Comparison of ENCODE assay signal across 13 cellular contexts in the genomic region with DNA sequence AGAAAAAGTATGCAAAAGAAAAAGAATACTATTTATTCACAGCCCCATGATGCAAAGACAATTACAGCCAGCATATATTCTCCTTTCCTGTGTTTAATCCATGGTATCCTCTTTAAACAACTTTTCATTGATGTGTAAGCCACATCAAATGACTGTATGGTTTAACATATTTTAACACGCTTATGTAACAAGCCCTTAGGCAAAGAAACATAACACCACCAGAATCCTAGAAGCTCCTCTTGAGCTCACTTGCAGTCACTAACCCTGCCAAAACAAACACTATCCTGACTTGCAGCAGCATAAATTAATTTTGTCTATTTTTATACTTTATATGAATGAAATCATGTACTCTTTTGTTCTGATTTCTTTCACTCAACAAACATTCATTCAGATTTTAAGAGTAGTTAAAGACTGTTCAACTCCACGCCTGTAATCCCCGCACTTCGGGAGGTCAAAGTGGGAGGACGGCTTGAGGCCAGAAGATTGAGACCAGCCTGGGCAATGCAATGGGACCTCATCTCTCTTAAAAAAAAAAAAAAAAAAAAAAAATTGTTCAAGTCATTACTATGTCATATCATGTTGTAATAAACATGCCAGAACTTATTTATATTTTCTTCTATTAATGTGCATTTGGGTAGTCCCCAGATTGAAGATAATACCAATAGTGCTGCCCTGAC.
DNase-seq lines count a peak whose midpoint lies in the region; ATAC-seq and TF ChIP-seq lines count a peak whose summit lies in the region.
"Had no signal": no experiment of that assay in that cellular context is flagged by ENCODE, and none has a peak within 500 bp of the region (broad histone marks: within the 10 kb centered on the region; RNA-seq: fewer than 3 reads in every experiment).

No MANE protein-coding gene starts in this region.

- no peak overlapping the region for H2AK5ac ChIP-seq in IMR-90 (ENCODE audit: low read depth, low read length)

- H3K14ac ChIP-seq in IMR-90 (replicated peaks; ENCODE audit: low read depth, low read length): no peak overlapping the region

- H3K4me3 ChIP-seq in IMR-90 (ENCODE audit: insufficient read depth, low read depth, low read length): no peak overlapping the region
- H3K4me3 ChIP-seq: BLaER1 treated with 17β-estradiol and CSF1 and Interleukin-3, amounts not matched to agents 10 nM and 100 nM; cardiac muscle cell had no signal

- H3K18ac ChIP-seq in IMR-90 (ENCODE audit: low read depth, low read length): no peak overlapping the region

- no peak overlapping the region for H2AFZ ChIP-seq in IMR-90 (replicated peaks; ENCODE audit: low read length, poor library complexity)

- in situ Hi-C loops in IMR-90 (cut with MboI; ENCODE audit: low sequenced_read_pairs): no loop called here

- H2AK9ac ChIP-seq in IMR-90 (replicated peaks; ENCODE audit: low read depth, low read length, poor library complexity): no peak overlapping the region

- no peaks in the 10 kb centered on the region for H3K27me3 ChIP-seq in IMR-90 (ENCODE audit: control insufficient read depth, insufficient read depth, low read length)
- H3K27me3 ChIP-seq: BLaER1 treated with 17β-estradiol and CSF1 and Interleukin-3, amounts not matched to agents 10 nM and 100 nM; cardiac muscle cell had no signal

- H3K4me1 ChIP-seq in IMR-90 (ENCODE audit: control insufficient read depth, insufficient read depth, low read length): no peaks in the 10 kb centered on the region

- no peak overlapping the region for H3K4ac ChIP-seq in IMR-90 (ENCODE audit: low read depth, low read length)

- no peak overlapping the region for H3K4me2 ChIP-seq in IMR-90 (ENCODE audit: low read depth, low read length)
- H3K4me2 ChIP-seq: BLaER1 treated with 17β-estradiol and CSF1 and Interleukin-3, amounts not matched to agents 10 nM and 100 nM had no signal

- WGBS in IMR-90 (ENCODE audit: extremely low coverage in 2 of 2, insufficient read length in 1 of 2), 2 experiments: no CpG with 5 or more reads among the region's 5 CpGs

- TF ChIP-seq POLR2A in IMR-90 (IDR thresholded peaks at IDR 0.05; ENCODE audit: low read depth, low read length) (no peak), GM18505 (IDR thresholded peaks at IDR 0.05; ENCODE audit: borderline replicate concordance, extremely low read depth, insufficient read depth, insufficient read length) (no peak)

- no peaks in the 10 kb centered on the region for H4K20me1 ChIP-seq in IMR-90 (ENCODE audit: insufficient read depth, low read length)
- H4K20me1 ChIP-seq: BLaER1 treated with 17β-estradiol and CSF1 and Interleukin-3, amounts not matched to agents 10 nM and 100 nM had no signal

- TF ChIP-seq RAD21 in IMR-90 (IDR thresholded peaks at IDR 0.05; ENCODE audit: low read length): no peak

- dilution Hi-C loops in IMR-90 (cut with HindIII; ENCODE audit: low sequenced_read_pairs, unreplicated experiment): no loop called here

- H2BK15ac ChIP-seq in IMR-90 (ENCODE audit: low read depth, low read length): no peak overlapping the region

- H4K91ac ChIP-seq in IMR-90 (ENCODE audit: insufficient read depth, low read depth, low read length): no peak overlapping the region

- DNase-seq in AG20443 (ENCODE audit: low spot score) (peak; percentile 23), IMR-90 (peak; percentile 57), NCI-H526 treated with DMSO at 0.1 percent for 48 hours (lab: John Stamatoyannopoulos, UW) (peak; percentile 100), epithelial cell of prostate (ENCODE audit: low read depth, low spot score) (peak; percentile 54)
- DNase-seq: activated CD8-positive, alpha-beta memory T cell treated with anti-CD3 and anti-CD28 coated beads, Interleukin-2, amount 50 U/mL, for 4 hours; right cardiac atrium; T-helper 1 cell had no signal

- no peaks in the 10 kb centered on the region for H3K9me1 ChIP-seq in IMR-90 (ENCODE audit: insufficient read depth, low read length)

- H3K9ac ChIP-seq in IMR-90 (ENCODE audit: low read depth, low read length): no peak overlapping the region
- H3K9ac ChIP-seq: BLaER1 treated with 17β-estradiol and CSF1 and Interleukin-3, amounts not matched to agents 10 nM and 100 nM had no signal

- intact Hi-C loops in IMR-90 (cut with micrococcal nuclease): no loop called here

- CTCF ChIA-PET in IMR-90 (lab: Yijun Ruan, JAX): no interaction called here

- H4K8ac ChIP-seq in IMR-90 (ENCODE audit: low read depth in 2 of 2, low read length in 2 of 2): no peak overlapping the region

- peaks cover 4% of the 10 kb centered on the region; the same call in 1 of the 2 replicates for H3K36me3 ChIP-seq in IMR-90 (ENCODE audit: control insufficient read depth, insufficient read depth, low read length)

- H3K9me3 ChIP-seq in IMR-90 (ENCODE audit: control insufficient read depth, insufficient read depth, low read length): no peaks in the 10 kb centered on the region
- H3K9me3 ChIP-seq: BLaER1 treated with 17β-estradiol and CSF1 and Interleukin-3, amounts not matched to agents 10 nM and 100 nM had no signal

- no peak overlapping the region for H4K5ac ChIP-seq in IMR-90 (ENCODE audit: low read depth, low read length)

- TF ChIP-seq CTCF in IMR-90 (conservative IDR thresholded peaks at IDR 0.05; ENCODE audit: low read depth, low read length): no peak

- no peak overlapping the region for H2BK5ac ChIP-seq in IMR-90 (ENCODE audit: low read depth, low read length, poor library complexity, severe bottlenecking)

- H3K23ac ChIP-seq in IMR-90 (ENCODE audit: low read depth, low read length): no peak overlapping the region

- H2BK120ac ChIP-seq in IMR-90 (ENCODE audit: low read depth, low read length): no peak overlapping the region

- H3K27ac ChIP-seq in IMR-90 (ENCODE audit: insufficient read depth, low read length) (no peak overlapping the region), epithelial cell of prostate (peak overlapping the region; percentile 24)
- H3K27ac ChIP-seq: BLaER1 treated with 17β-estradiol and CSF1 and Interleukin-3, amounts not matched to agents 10 nM and 100 nM; cardiac muscle cell had no signal

- POLR2A ChIA-PET in IMR-90 (lab: Charles Lee; ENCODE audit: unreplicated experiment): no interaction called here

- H2BK20ac ChIP-seq in IMR-90 (ENCODE audit: low read depth, low read length): no peak overlapping the region

- H3K56ac ChIP-seq in IMR-90 (ENCODE audit: extremely low read depth, insufficient read depth, low read length): no peak overlapping the region

- no peaks in the 10 kb centered on the region for H3K79me1 ChIP-seq in IMR-90 (ENCODE audit: low read depth in 1 of 2, low read length in 2 of 2)

- ATAC-seq in IMR-90 (ENCODE audit: low read depth): peak; percentile 14
- ATAC-seq in HG02852 (IDR thresholded peaks at IDR 0.05; ENCODE audit: unreplicated experiment): no peak
- no peak for ATAC-seq in GM18519 (IDR thresholded peaks at IDR 0.05; ENCODE audit: low FRiP score, unreplicated experiment)
- ATAC-seq in GM18505 (IDR thresholded peaks at IDR 0.05; ENCODE audit: unreplicated experiment): no peak
- ATAC-seq in GM21367 (IDR thresholded peaks at IDR 0.05; ENCODE audit: unreplicated experiment): no peak
- ATAC-seq: right cardiac atrium had no signal

- BruUV-seq in IMR-90 (replicated peaks; lab: Mats Ljungman, UMichigan): no TSS peak

TF ChIP-seq in IMR-90, 13 proteins besides CTCF, POLR2A, EP300 and RAD21:
- TF ChIP-seq CHD1 (IDR thresholded peaks at IDR 0.05; ENCODE audit: low read depth, low read length) (no peak), MXI1 (IDR thresholded peaks at IDR 0.05; ENCODE audit: borderline replicate concordance, low read depth, low read length) (no peak), SMC3 (IDR thresholded peaks at IDR 0.05; ENCODE audit: low read depth, low read length) (no peak), RCOR1 (IDR thresholded peaks at IDR 0.05; ENCODE audit: insufficient replicate concordance, low read length) (no peak), NFE2L2 (IDR thresholded peaks at IDR 0.05; ENCODE audit: low read depth, low read length) (no peak), MAFK (IDR thresholded peaks at IDR 0.05; ENCODE audit: low read depth, low read length) (no peak), MAZ (IDR thresholded peaks at IDR 0.05; ENCODE audit: borderline replicate concordance, low read depth, low read length) (no peak), USF2 (IDR thresholded peaks at IDR 0.05; ENCODE audit: low read depth, low read length) (no peak), CEBPB (IDR thresholded peaks at IDR 0.05; ENCODE audit: low read depth, low read length) (no peak)

Comparison
In these comparisons a context has a peak if more than half of its experiments do, and no peak if none do; other contexts are left out.
1. DNase-seq: peak in every context shown above with its lines; median percentile 100 in NCI-H526 treated with DMSO at 0.1 percent for 48 hours; 57 in IMR-90; 54 in epithelial cell of prostate; 23 in AG20443.